In the genomic region with DNA sequence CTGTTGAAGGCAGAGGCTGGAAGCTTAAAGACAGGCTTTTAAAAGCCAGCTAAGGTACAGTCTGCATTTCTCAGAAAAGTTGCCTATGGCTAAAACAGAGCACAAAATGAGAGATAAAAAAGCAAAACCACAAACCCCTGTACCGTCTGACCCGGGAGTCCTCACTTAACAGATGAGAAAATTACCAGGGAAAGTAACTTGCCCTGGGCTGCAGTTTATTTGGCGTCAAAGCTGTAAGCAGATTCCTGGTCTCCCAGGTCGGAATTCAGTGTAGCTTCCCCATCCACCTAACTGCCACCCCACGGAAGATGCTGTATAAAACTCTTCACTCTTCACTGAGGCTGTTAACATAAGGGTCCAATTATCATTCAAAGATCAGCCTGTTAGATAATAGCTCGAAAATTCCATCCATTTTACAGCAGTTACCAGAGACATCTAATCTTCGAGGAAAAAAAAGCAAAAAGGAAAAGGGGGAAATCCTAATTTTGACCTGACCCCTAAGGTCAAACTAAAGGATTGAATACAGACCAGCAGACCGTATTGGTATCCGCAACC, we compare ENCODE assay signal across 8 cellular contexts. TPM values are rescaled to one million over a fixed set of nuclear protein-coding genes. Genes with fewer than 3 reads are reported as not detected.
DNase-seq lines count a peak whose midpoint lies in the region; ATAC-seq and TF ChIP-seq lines count a peak whose summit lies in the region.

No MANE protein-coding gene starts in this region.

- intact Hi-C loops in CD8-positive, alpha-beta T cell (cut with DNase I, micrococcal nuclease), result loop anchor here (1.0 to 5.0 kb wide), 5 partner anchors 67 to 177 kb away; a partner anchor contains a TSS

- H3K79me2 ChIP-seq in OCI-LY1 (ENCODE audit: insufficient read depth, low read length), result peaks cover 32% of the 10 kb centered on the region

- POLR2A ChIA-PET in CD8-positive, alpha-beta T cell (lab: Charles Lee), result interaction anchor here (0.8 to 1.2 kb wide), 2 partner anchors 11 to 178 kb away, joined by 3 to 4 read pairs; no protein-coding TSS in a partner anchor

- H3K4me1 ChIP-seq in CD8-positive, alpha-beta T cell (ENCODE audit: insufficient read depth, low read length), result peaks cover 35% of the 10 kb centered on the region
- H3K4me1 ChIP-seq in OCI-LY1 (ENCODE audit: insufficient read depth, low read length, severe bottlenecking), result peaks cover 15% of the 10 kb centered on the region
- H3K4me1 ChIP-seq in endocrine pancreas (ENCODE audit: control insufficient read depth, insufficient read depth, low read length), result peaks cover 7% of the 10 kb centered on the region
- peaks cover 33% of the 10 kb centered on the region for H3K4me1 ChIP-seq in neuron (ENCODE audit: insufficient read depth, low read length)

- H3K27me3 ChIP-seq in CD8-positive, alpha-beta T cell (ENCODE audit: insufficient read depth, low read length), result no peaks in the 10 kb centered on the region
- H3K27me3 ChIP-seq in OCI-LY1 (ENCODE audit: insufficient read depth, low read length) (no peaks in the 10 kb centered on the region), endocrine pancreas (ENCODE audit: control insufficient read depth, insufficient read depth, low read length) (no peaks in the 10 kb centered on the region), neuron (ENCODE audit: insufficient read depth, low read length) (no peaks in the 10 kb centered on the region)

- peaks cover 4% of the 10 kb centered on the region for H3K36me3 Mint-ChIP-seq in CD8-positive, alpha-beta T cell

- no peaks in the 10 kb centered on the region for H3K9me3 Mint-ChIP-seq in CD8-positive, alpha-beta T cell

- no peaks in the 10 kb centered on the region for H3K9me2 ChIP-seq in OCI-LY1 (ENCODE audit: low read depth, low read length)

- no peak for ATAC-seq in CD8-positive, alpha-beta T cell
- ATAC-seq in GM21423 (IDR thresholded peaks at IDR 0.05; ENCODE audit: unreplicated experiment), result no peak
- no peak for ATAC-seq in GM18907 (IDR thresholded peaks at IDR 0.05; ENCODE audit: unreplicated experiment)

- H2AFZ ChIP-seq in OCI-LY1 (ENCODE audit: low read length) (no peak overlapping the region), neuron (ENCODE audit: low read depth, low read length) (no peak overlapping the region)

- TF ChIP-seq CTCF in CD8-positive, alpha-beta T cell (IDR thresholded peaks at IDR 0.05), result no peak
- TF ChIP-seq CTCF in OCI-LY1 (IDR thresholded peaks at IDR 0.05; ENCODE audit: low read length), result no peak

- no peaks in the 10 kb centered on the region for H3K27me3 Mint-ChIP-seq in CD8-positive, alpha-beta T cell (ENCODE audit: low read depth)

- DNase-seq in CD8-positive, alpha-beta T cell, result no peak
- no peak for DNase-seq in effector CD4-positive, alpha-beta T cell
- DNase-seq in ecto neural progenitor cell (ENCODE audit: low spot score), result no peak

- no peaks in the 10 kb centered on the region for H3K36me3 ChIP-seq in CD8-positive, alpha-beta T cell (ENCODE audit: insufficient read depth, low read length)
- H3K36me3 ChIP-seq in OCI-LY1 (ENCODE audit: insufficient read depth, low read length) (no peaks in the 10 kb centered on the region), endocrine pancreas (ENCODE audit: control insufficient read depth, insufficient read depth, low read length) (no peaks in the 10 kb centered on the region), neuron (ENCODE audit: insufficient read depth, low read length) (no peaks in the 10 kb centered on the region)

- peak overlapping the region; percentile 95 for H3K4me3 ChIP-seq in CD8-positive, alpha-beta T cell (ENCODE audit: low read depth, low read length)
- peak overlapping the region; percentile 77 for H3K4me3 ChIP-seq in OCI-LY1 (ENCODE audit: low read depth, low read length, poor library complexity, severe bottlenecking)
- H3K4me3 ChIP-seq in endocrine pancreas (ENCODE audit: control insufficient read depth, insufficient read depth, low read length), result peak overlapping the region; percentile 68
- H3K4me3 ChIP-seq in neuron (ENCODE audit: low read length), result peak overlapping the region; percentile 90

- CTCF ChIA-PET in CD8-positive, alpha-beta T cell (lab: Charles Lee), result interaction anchor here (0.8 to 0.9 kb wide), 2 partner anchors 60 to 100 kb away, joined by 3 read pairs; no protein-coding TSS in a partner anchor

- peak overlapping the region; percentile 73 for H3K27ac ChIP-seq in CD8-positive, alpha-beta T cell (ENCODE audit: low read depth, low read length)
- no peak overlapping the region for H3K27ac ChIP-seq in OCI-LY1 (ENCODE audit: low read depth, low read length, poor library complexity, severe bottlenecking)

- H3K4me2 ChIP-seq in OCI-LY1 (ENCODE audit: low read length), result peak overlapping the region; percentile 90

- peaks cover 47% of the 10 kb centered on the region for H3K4me1 Mint-ChIP-seq in CD8-positive, alpha-beta T cell (ENCODE audit: low read depth)

- no peaks in the 10 kb centered on the region for H3K9me3 ChIP-seq in CD8-positive, alpha-beta T cell (ENCODE audit: low read length)
- H3K9me3 ChIP-seq in OCI-LY1 (ENCODE audit: low read length) (no peaks in the 10 kb centered on the region), endocrine pancreas (ENCODE audit: control insufficient read depth, low read length) (no peaks in the 10 kb centered on the region), neuron (ENCODE audit: low read length) (no peaks in the 10 kb centered on the region)

- no peaks in the 10 kb centered on the region for H4K20me1 ChIP-seq in OCI-LY1 (ENCODE audit: insufficient read depth, low read length)

- H3K27ac Mint-ChIP-seq in CD8-positive, alpha-beta T cell, result peak overlapping the region; percentile 87

- peaks cover 5% of the 10 kb centered on the region; the same call in 1 of the 2 replicates for H3F3A ChIP-seq in OCI-LY1 (ENCODE audit: insufficient read depth, low read length)

- H3K9ac ChIP-seq in OCI-LY1 (ENCODE audit: low read length), result peak overlapping the region; percentile 82
- peak overlapping the region; percentile 85 for H3K9ac ChIP-seq in endocrine pancreas (ENCODE audit: control insufficient read depth, insufficient read depth, low read length)

- peak overlapping the region; percentile 85 for H3K4me3 Mint-ChIP-seq in CD8-positive, alpha-beta T cell

RNA-seq across cellular contexts. Expression of a gene that starts 1.5 kb away (rescaled TPM):
- 10 to 100 TPM; 50.7 to 60.6 TPM for total RNA-seq in CD8-positive, alpha-beta T cell
